ENCODE assay signal across 40 cellular contexts in genomic region chr1:113370868-113371267, GRCh38.
"Had no signal": no experiment of that assay in that cellular context is flagged by ENCODE, and none has a peak within 500 bp of the region (broad histone marks: within the 10 kb centered on the region; RNA-seq: fewer than 3 reads in every experiment).

No MANE protein-coding gene starts in this region.

- H3K27me3 ChIP-seq: adrenal gland, ascending aorta, body of pancreas, brain microvascular endothelial cell, breast epithelium, cardiac muscle cell had no signal

- H3K27ac ChIP-seq: adrenal gland, ascending aorta, body of pancreas, brain microvascular endothelial cell, breast epithelium, cardiac muscle cell had no signal

- ATAC-seq: activated naive CD4-positive, alpha-beta T cell treated with anti-CD3 and anti-CD28 coated beads, Interleukin-2, amount 50 U/mL, for 72 hours; activated naive CD8-positive, alpha-beta T cell treated with anti-CD3 and anti-CD28 coated beads, Interleukin-2, amount 50 U/mL, for 24 hours; activated T-cell treated with anti-CD3 and anti-CD28 coated beads, Interleukin-2, amount 50 U/mL, for 4 hours; activated T-cell treated with anti-CD3 and anti-CD28 coated beads, Interleukin-2, amount 50 U/mL, for 72 hours; activated T-helper 17 cell treated with anti-CD3 and anti-CD28 coated beads, Interleukin-2, amount 50 U/mL, for 72 hours; body of pancreas had no signal

- FAIRE-seq: astrocyte, bronchial epithelial cell had no signal

- H3K4me3 Mint-ChIP-seq: activated naive CD4-positive, alpha-beta T cell treated with anti-CD3 and anti-CD28 coated beads for 36 hours; activated naive CD4-positive, alpha-beta T cell treated with anti-CD3 and anti-CD28 coated beads, Interleukin-2, amount 10 ng/mL, durations not matched to agents 7 days and 5 days; activated naive CD4-positive, alpha-beta T cell treated with anti-CD3 and anti-CD28 coated beads, Interleukin-2, amount 50 U/mL, for 24 hours; activated naive CD8-positive, alpha-beta T cell; activated naive CD8-positive, alpha-beta T cell treated with anti-CD3 and anti-CD28 coated beads for 36 hours; activated naive CD8-positive, alpha-beta T cell treated with anti-CD3 and anti-CD28 coated beads, Interleukin-2, amount 10 ng/mL, durations not matched to agents 7 days and 5 days; activated naive CD8-positive, alpha-beta T cell treated with anti-CD3 and anti-CD28 coated beads, Interleukin-2, amount 50 U/mL, for 24 hours; activated T-cell treated with anti-CD3 and anti-CD28 coated beads, Interleukin-2, amount 50 U/mL, for 24 hours; activated T-cell treated with anti-CD3 and anti-CD28 coated beads, Interleukin-2, amount 50 U/mL, for 4 hours; activated T-cell treated with anti-CD3 and anti-CD28 coated beads, Interleukin-2, amount 50 U/mL, for 72 hours; activated T-helper 1 cell treated with anti-CD3 and anti-CD28 coated beads, Interleukin-12 subunit alpha, Interleukin-12 subunit beta, Interleukin-2, Interleukin-4 antibody, amounts not matched to agents 30 ng/mL and 10 ng/mL and 1 ng/mL, durations not matched to agents 14 hours and 24 hours and 36 hours; activated T-helper 17 cell treated with anti-CD3 and anti-CD28 coated beads, Interleukin-2, amount 50 U/mL, for 72 hours; brain; central memory CD8-positive, alpha-beta T cell had no signal

- H3K4me1 Mint-ChIP-seq: activated naive CD4-positive, alpha-beta T cell treated with anti-CD3 and anti-CD28 coated beads, Interleukin-2, amount 10 ng/mL, durations not matched to agents 7 days and 5 days; activated naive CD4-positive, alpha-beta T cell treated with anti-CD3 and anti-CD28 coated beads, Interleukin-2, amount 50 U/mL, for 24 hours; activated T-helper 17 cell treated with anti-CD3 and anti-CD28 coated beads, Interleukin-2, amount 50 U/mL, for 72 hours; brain; central memory CD8-positive, alpha-beta T cell had no signal

- H3K4me1 ChIP-seq: adrenal gland, body of pancreas, breast epithelium had no signal

- H3K36me3 Mint-ChIP-seq: activated naive CD4-positive, alpha-beta T cell treated with anti-CD3 and anti-CD28 coated beads, Interleukin-2, amount 10 ng/mL, durations not matched to agents 7 days and 5 days; activated naive CD4-positive, alpha-beta T cell treated with anti-CD3 and anti-CD28 coated beads, Interleukin-2, amount 50 U/mL, for 24 hours; activated naive CD4-positive, alpha-beta T cell treated with anti-CD3 and anti-CD28 coated beads, Interleukin-2, amount 50 U/mL, for 72 hours; activated naive CD8-positive, alpha-beta T cell; activated naive CD8-positive, alpha-beta T cell treated with anti-CD3 and anti-CD28 coated beads for 36 hours; activated naive CD8-positive, alpha-beta T cell treated with anti-CD3 and anti-CD28 coated beads, Interleukin-2, amount 10 ng/mL, durations not matched to agents 7 days and 5 days; brain had no signal

- H3K36me3 ChIP-seq: adrenal gland, ascending aorta, brain microvascular endothelial cell, breast epithelium, cardiac muscle cell had no signal

- H3K9me3 ChIP-seq: adrenal gland, ascending aorta, body of pancreas, breast epithelium had no signal

- H3K9me3 Mint-ChIP-seq: activated naive CD4-positive, alpha-beta T cell treated with anti-CD3 and anti-CD28 coated beads for 36 hours; activated naive CD4-positive, alpha-beta T cell treated with anti-CD3 and anti-CD28 coated beads, Interleukin-2, amount 10 ng/mL, durations not matched to agents 7 days and 5 days; activated naive CD4-positive, alpha-beta T cell treated with anti-CD3 and anti-CD28 coated beads, Interleukin-2, amount 50 U/mL, for 24 hours; activated naive CD4-positive, alpha-beta T cell treated with anti-CD3 and anti-CD28 coated beads, Interleukin-2, amount 50 U/mL, for 72 hours; activated naive CD8-positive, alpha-beta T cell treated with anti-CD3 and anti-CD28 coated beads, Interleukin-2, amount 50 U/mL, for 24 hours; activated T-cell treated with anti-CD3 and anti-CD28 coated beads, Interleukin-2, amount 50 U/mL, for 24 hours; activated T-cell treated with anti-CD3 and anti-CD28 coated beads, Interleukin-2, amount 50 U/mL, for 4 hours; activated T-cell treated with anti-CD3 and anti-CD28 coated beads, Interleukin-2, amount 50 U/mL, for 72 hours; activated T-helper 1 cell treated with anti-CD3 and anti-CD28 coated beads, Interleukin-12 subunit alpha, Interleukin-12 subunit beta, Interleukin-2, Interleukin-4 antibody, amounts not matched to agents 30 ng/mL and 10 ng/mL and 1 ng/mL, durations not matched to agents 14 hours and 24 hours and 36 hours; activated T-helper 17 cell treated with anti-CD3 and anti-CD28 coated beads, Interleukin-2, amount 50 U/mL, for 72 hours; activated T-helper 2 cell treated with anti-CD3 and anti-CD28 coated beads, Interferon-gamma antibody, Interleukin-2, Interleukin-4, amounts not matched to agents 10 μg/mL and 5 μg/mL and 100 μg/mL, durations not matched to agents 14 hours and 24 hours and 36 hours; central memory CD8-positive, alpha-beta T cell had no signal

- H3K27me3 Mint-ChIP-seq: activated naive CD4-positive, alpha-beta T cell treated with anti-CD3 and anti-CD28 coated beads, Interleukin-2, amount 50 U/mL, for 24 hours had no signal

- DNase-seq: activated effector memory CD4-positive, alpha-beta T cell treated with anti-CD3 and anti-CD28 coated beads, Interleukin-2, amount 50 U/mL, for 16 hours; activated effector memory CD4-positive, alpha-beta T cell treated with Interleukin-2 at 50 U/mL for 16 hours; activated gamma-delta T cell; activated gamma-delta T cell treated with Interleukin-2 at 50 U/mL for 16 hours; activated naive CD4-positive, alpha-beta T cell; activated naive CD4-positive, alpha-beta T cell treated with anti-CD3 and anti-CD28 coated beads for 36 hours; activated naive CD4-positive, alpha-beta T cell treated with anti-CD3 and anti-CD28 coated beads, Interleukin-2, amount 10 ng/mL, durations not matched to agents 7 days and 5 days; activated naive CD4-positive, alpha-beta T cell treated with anti-CD3 and anti-CD28 coated beads, Interleukin-2, amount 50 U/mL, for 16 hours; activated naive CD4-positive, alpha-beta T cell treated with Interleukin-2 at 50 U/mL for 16 hours; activated naive CD8-positive, alpha-beta T cell treated with anti-CD3 and anti-CD28 coated beads for 36 hours; activated naive CD8-positive, alpha-beta T cell treated with anti-CD3 and anti-CD28 coated beads, Interleukin-2, amount 10 ng/mL, durations not matched to agents 7 days and 5 days; activated naive CD8-positive, alpha-beta T cell treated with anti-CD3 and anti-CD28 coated beads, Interleukin-2, amount 50 U/mL, for 24 hours; activated T-cell treated with anti-CD3 and anti-CD28 coated beads, Interleukin-2, amount 50 U/mL, for 1 hour; activated T-cell treated with anti-CD3 and anti-CD28 coated beads, Interleukin-2, amount 50 U/mL, for 24 hours; activated T-cell treated with anti-CD3 and anti-CD28 coated beads, Interleukin-2, amount 50 U/mL, for 4 hours; activated T-cell treated with anti-CD3 and anti-CD28 coated beads, Interleukin-2, amount 50 U/mL, for 48 hours; activated T-cell treated with anti-CD3 and anti-CD28 coated beads, Interleukin-2, amount 50 U/mL, for 72 hours; adrenal gland; amniotic stem cell; amygdala; anterior cingulate cortex; aorta; body of pancreas; brain microvascular endothelial cell; caudate nucleus; central memory CD4-positive, alpha-beta T cell; cerebellar nuclear complex had no signal

- H3K27ac Mint-ChIP-seq: activated naive CD4-positive, alpha-beta T cell treated with anti-CD3 and anti-CD28 coated beads for 36 hours; activated naive CD4-positive, alpha-beta T cell treated with anti-CD3 and anti-CD28 coated beads, Interleukin-2, amount 10 ng/mL, durations not matched to agents 7 days and 5 days; activated naive CD4-positive, alpha-beta T cell treated with anti-CD3 and anti-CD28 coated beads, Interleukin-2, amount 50 U/mL, for 24 hours; activated naive CD8-positive, alpha-beta T cell; activated naive CD8-positive, alpha-beta T cell treated with anti-CD3 and anti-CD28 coated beads for 36 hours; activated naive CD8-positive, alpha-beta T cell treated with anti-CD3 and anti-CD28 coated beads, Interleukin-2, amount 10 ng/mL, durations not matched to agents 7 days and 5 days; activated naive CD8-positive, alpha-beta T cell treated with anti-CD3 and anti-CD28 coated beads, Interleukin-2, amount 50 U/mL, for 24 hours; activated T-cell treated with anti-CD3 and anti-CD28 coated beads, Interleukin-2, amount 50 U/mL, for 24 hours; activated T-cell treated with anti-CD3 and anti-CD28 coated beads, Interleukin-2, amount 50 U/mL, for 72 hours; activated T-helper 1 cell treated with anti-CD3 and anti-CD28 coated beads, Interleukin-12 subunit alpha, Interleukin-12 subunit beta, Interleukin-2, Interleukin-4 antibody, amounts not matched to agents 30 ng/mL and 10 ng/mL and 1 ng/mL, durations not matched to agents 14 hours and 24 hours and 36 hours; activated T-helper 17 cell treated with anti-CD3 and anti-CD28 coated beads, Interleukin-2, amount 50 U/mL, for 72 hours; activated T-helper 2 cell treated with anti-CD3 and anti-CD28 coated beads, Interferon-gamma antibody, Interleukin-2, Interleukin-4, amounts not matched to agents 10 μg/mL and 5 μg/mL and 100 μg/mL, durations not matched to agents 14 hours and 24 hours and 36 hours; brain had no signal

- H3K4me3 ChIP-seq: adrenal gland, ascending aorta, body of pancreas, breast epithelium, cardiac muscle cell had no signal
